Comparison of ENCODE assay signal across 19 cellular contexts in the genomic region with DNA sequence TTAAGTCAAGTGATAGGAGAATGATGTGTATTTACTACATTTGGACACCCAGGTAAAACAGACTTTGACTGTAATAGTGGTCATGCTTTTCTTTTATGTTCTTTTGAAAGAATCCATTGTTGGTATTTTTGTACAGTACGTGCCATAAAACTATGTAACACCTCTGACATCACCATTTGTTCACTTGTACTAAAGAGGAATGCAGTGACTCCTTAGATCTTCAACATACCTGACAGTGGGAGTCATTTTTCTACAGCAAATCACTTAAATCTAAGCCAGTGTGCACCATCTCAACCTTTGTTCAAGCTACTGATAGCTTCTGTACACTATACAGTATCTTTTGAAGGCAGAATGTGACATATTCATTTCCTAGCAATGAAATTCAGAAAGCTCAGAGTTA. TPM values are rescaled to one million over a fixed set of nuclear protein-coding genes. Genes with fewer than 3 reads are reported as not detected.
"Had no signal": no experiment of that assay in that cellular context is flagged by ENCODE, and none has a peak within 500 bp of the region (broad histone marks: within the 10 kb centered on the region; RNA-seq: fewer than 3 reads in every experiment).

No MANE protein-coding gene starts in this region.

- H3K27ac ChIP-seq: colonic mucosa, gastroesophageal sphincter, right lobe of liver, transverse colon had no signal

- H3K4me3 ChIP-seq: colonic mucosa, gastroesophageal sphincter, right lobe of liver, transverse colon had no signal

- ATAC-seq: activated CD4-positive, CD25-positive, alpha-beta regulatory T cell treated with anti-CD3 and anti-CD28 coated beads, Interleukin-2, amount 50 U/mL, for 24 hours; activated CD8-positive, alpha-beta memory T cell treated with anti-CD3 and anti-CD28 coated beads, Interleukin-2, amount 10 ng/mL, durations not matched to agents 7 days and 5 days; activated naive CD4-positive, alpha-beta T cell treated with anti-CD3 and anti-CD28 coated beads, Interleukin-2, amount 50 U/mL, for 72 hours; activated T-cell treated with anti-CD3 and anti-CD28 coated beads, Interleukin-2, amount 50 U/mL, for 4 hours; gastroesophageal sphincter; natural killer cell; right lobe of liver had no signal

- FAIRE-seq: endothelial cell of umbilical vein had no signal

- H3K4me1 Mint-ChIP-seq: activated CD8-positive, alpha-beta memory T cell treated with anti-CD3 and anti-CD28 coated beads, Interleukin-2, amount 10 ng/mL, durations not matched to agents 7 days and 5 days; memory B cell; natural killer cell had no signal

- H3K9me3 Mint-ChIP-seq: activated T-cell treated with anti-CD3 and anti-CD28 coated beads, Interleukin-2, amount 50 U/mL, for 4 hours had no signal

- DNase-seq: activated CD4-positive, alpha-beta T cell treated with anti-CD3 and anti-CD28 coated beads, Interleukin-2, amount 50 U/mL, for 48 hours; activated CD8-positive, alpha-beta memory T cell treated with anti-CD3 and anti-CD28 coated beads, Interleukin-2, amount 10 ng/mL, durations not matched to agents 7 days and 5 days; activated effector memory CD4-positive, alpha-beta T cell treated with anti-CD3 and anti-CD28 coated beads, Interleukin-2, amount 50 U/mL, for 16 hours; activated T-cell treated with anti-CD3 and anti-CD28 coated beads, Interleukin-2, amount 50 U/mL, for 4 hours; colonic mucosa; effector CD4-positive, alpha-beta T cell; hypothalamus; natural killer cell; right lobe of liver; stimulated activated CD4-positive, alpha-beta T cell treated with anti-CD3 and anti-CD28 coated beads, Interleukin-12 subunit alpha, Interleukin-12 subunit beta, amount 100 ng/mL, for 4 hours; stimulated activated naive CD4-positive, alpha-beta T cell; substantia nigra; transverse colon had no signal

- H3K4me3 Mint-ChIP-seq: activated CD8-positive, alpha-beta memory T cell treated with anti-CD3 and anti-CD28 coated beads, Interleukin-2, amount 10 ng/mL, durations not matched to agents 7 days and 5 days; activated T-cell treated with anti-CD3 and anti-CD28 coated beads, Interleukin-2, amount 50 U/mL, for 4 hours; memory B cell; natural killer cell had no signal

- H3K36me3 ChIP-seq: colonic mucosa, gastroesophageal sphincter, right lobe of liver, transverse colon had no signal

- H3K4me1 ChIP-seq: colonic mucosa, gastroesophageal sphincter, right lobe of liver, transverse colon had no signal

- H3K36me3 Mint-ChIP-seq: activated CD8-positive, alpha-beta memory T cell treated with anti-CD3 and anti-CD28 coated beads, Interleukin-2, amount 10 ng/mL, durations not matched to agents 7 days and 5 days; memory B cell; natural killer cell had no signal

- H3K27me3 ChIP-seq: colonic mucosa, right lobe of liver had no signal

- H3K27ac Mint-ChIP-seq: activated CD8-positive, alpha-beta memory T cell treated with anti-CD3 and anti-CD28 coated beads, Interleukin-2, amount 10 ng/mL, durations not matched to agents 7 days and 5 days; activated naive CD4-positive, alpha-beta T cell treated with anti-CD3 and anti-CD28 coated beads, Interleukin-2, amount 50 U/mL, for 72 hours; memory B cell; natural killer cell had no signal

- H3K9me3 ChIP-seq: colonic mucosa, gastroesophageal sphincter, right lobe of liver, transverse colon had no signal

RNA-seq across cellular contexts. Expression of a gene that starts 6.3 kb away (rescaled TPM):
- total RNA-seq: activated CD8-positive, alpha-beta memory T cell treated with anti-CD3 and anti-CD28 coated beads, Interleukin-2, amount 10 ng/mL, durations not matched to agents 7 days and 5 days; activated naive CD4-positive, alpha-beta T cell treated with anti-CD3 and anti-CD28 coated beads, Interleukin-2, amount 50 U/mL, for 72 hours; activated T-cell treated with anti-CD3 and anti-CD28 coated beads, Interleukin-2, amount 50 U/mL, for 4 hours; endothelial cell of umbilical vein; natural killer cell; T-helper 2 cell treated with Interferon-gamma antibody and Interleukin-4, amounts not matched to agents 100 ng/mL and 5 ng/mL, for 36 hours had no signal
- polyA plus RNA-seq: endothelial cell of umbilical vein had no signal
